Comparison of ENCODE assay signal across 8 cellular contexts in genomic region chr19:46265217-46265828, GRCh38. TPM values are rescaled to one million over a fixed set of nuclear protein-coding genes. Genes with fewer than 3 reads are reported as not detected.
A peak's percentile ranks its signal among the peaks of the same experiment; 100 is the strongest.
DNase-seq lines count a peak whose midpoint lies in the region; ATAC-seq lines count a peak whose summit lies in the region.

No MANE protein-coding gene starts in this region.

- no peaks in the 10 kb centered on the region for H3K27me3 ChIP-seq in H7 (ENCODE audit: control insufficient read depth, insufficient read depth, low read length)

- no peaks in the 10 kb centered on the region for H3K36me3 ChIP-seq in H7 (replicated peaks; ENCODE audit: control insufficient read depth, insufficient read depth, low read length)

- DNase-seq in AML-193 (lab: John Stamatoyannopoulos, UW) (peak; percentile 42 to 70), H7 (peak; percentile 79), NCI-H446 treated with DMSO at 0.1 percent for 48 hours (lab: John Stamatoyannopoulos, UW) (peak; percentile 43), cerebellar cortex (ENCODE audit: low spot score) (peak; percentile 63), left colon (peak in 1 of 2 donors; percentile 54)
- DNase-seq in activated CD4-positive, alpha-beta T cell treated with anti-CD3 and anti-CD28 coated beads for 24 hours (ENCODE audit: low read depth in 2 of 2): peak; percentile 41 to 63
- peak; percentile 48 to 55 for DNase-seq in stimulated activated CD4-positive, alpha-beta T cell treated with anti-CD3 and anti-CD28 coated beads, Interleukin-4, amount 100 ng/mL, for 4 hours

- no peak overlapping the region for H3K4me3 ChIP-seq in H7 (ENCODE audit: insufficient read depth, low read depth, low read length)

- intact Hi-C loops in left colon (cut with DNase I, micrococcal nuclease): loop anchor here in 1 of 2 donors (5.0 to 10.0 kb wide), 2 partner anchors 191 to 238 kb away; no protein-coding TSS in a partner anchor

- ATAC-seq in left colon (peak; percentile 73), GM19397 (IDR thresholded peaks at IDR 0.05; ENCODE audit: unreplicated experiment) (no peak)

RNA-seq across cellular contexts. Expression of gene HIF3A, which starts 31.5 kb away (rescaled TPM):
- total RNA-seq in H7 (2014; rRNA removed; shearing (Covaris generic)): 13.2 and 18.0 TPM in 2 replicates
- 10 to 100 TPM; 12.0 to 14.6 TPM for total RNA-seq in left colon

RNA-seq across cellular contexts. Expression of gene IGFL1, which starts 35.8 kb away (rescaled TPM):
- not detected in 2 replicates for total RNA-seq in H7 (2014; rRNA removed; shearing (Covaris generic))
- total RNA-seq in left colon: not detected
